In the genomic region with DNA sequence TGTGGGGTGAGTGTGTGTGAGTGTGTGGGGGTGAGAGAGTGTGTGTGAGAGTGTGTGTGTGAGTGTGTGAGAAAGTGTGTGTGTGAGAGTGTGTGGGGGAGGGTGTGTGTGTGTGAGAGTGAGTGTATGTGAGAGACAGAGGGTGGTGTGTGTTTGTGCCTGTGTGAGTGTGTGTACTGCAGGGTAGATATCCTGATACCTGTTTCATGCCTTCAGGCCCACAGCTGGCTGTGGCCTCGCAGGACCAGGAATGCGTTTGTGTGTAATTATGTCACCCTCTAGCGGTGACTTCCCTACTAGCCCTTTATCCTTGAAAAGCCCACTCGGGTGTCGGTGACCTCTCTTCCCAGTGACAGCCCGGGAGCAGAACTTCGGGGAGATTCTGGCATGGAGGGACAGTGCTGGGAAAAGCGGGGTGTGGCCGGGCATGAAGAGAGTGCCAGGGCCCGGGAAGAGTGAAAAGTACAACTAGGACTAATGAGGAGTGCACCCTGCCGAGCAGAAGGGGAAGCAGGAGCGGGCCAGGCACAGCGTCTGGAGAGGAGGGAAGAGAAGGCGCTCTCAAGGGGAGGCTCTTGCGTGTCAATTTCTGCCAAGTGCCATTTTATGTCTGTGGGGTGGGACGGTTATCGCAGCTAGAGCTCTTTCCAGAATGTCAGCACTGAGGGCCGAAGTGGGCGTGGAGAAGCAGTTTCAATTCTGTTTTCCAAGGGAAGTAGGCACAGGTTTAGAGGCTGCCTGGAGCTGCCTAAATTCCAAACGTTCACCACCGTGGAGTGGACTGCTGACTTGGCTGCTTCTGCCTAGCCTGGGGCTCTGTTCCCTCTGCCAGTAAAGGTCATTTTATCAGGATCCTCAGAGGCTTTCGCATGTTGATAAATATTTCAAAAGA, we compare ENCODE assay signal across 8 cellular contexts. TPM values are rescaled to one million over a fixed set of nuclear protein-coding genes. Genes with fewer than 3 reads are reported as not detected.
DNase-seq lines count a peak whose midpoint lies in the region; ATAC-seq lines count a peak whose summit lies in the region.

No MANE protein-coding gene starts in this region.

- H2AFZ ChIP-seq in GM23248 (peak overlapping the region; percentile 40; the same call in 1 of the 2 replicates), trophoblast cell (ENCODE audit: insufficient read depth, low read length, poor library complexity) (no peak overlapping the region)

- peak overlapping the region; percentile 31 for H4K8ac ChIP-seq in trophoblast cell (ENCODE audit: low read depth, low read length)

- H3K4me3 ChIP-seq in GM23248, result peak overlapping the region; percentile 69
- peak overlapping the region; percentile 31 for H3K4me3 ChIP-seq in trophoblast cell (ENCODE audit: low read depth, low read length)

- no peak overlapping the region for H3K23ac ChIP-seq in trophoblast cell (ENCODE audit: low read length)

- H3K4me2 ChIP-seq in GM23248 (ENCODE audit: unreplicated experiment), result peak overlapping the region; percentile 84
- peak overlapping the region; percentile 86 for H3K4me2 ChIP-seq in trophoblast cell (ENCODE audit: low read length)

- no peak overlapping the region for H3K18ac ChIP-seq in trophoblast cell (ENCODE audit: low read length)

- no peak overlapping the region for H3K4ac ChIP-seq in trophoblast cell (ENCODE audit: low read depth, low read length)

- no peaks in the 10 kb centered on the region for H3K36me3 ChIP-seq in GM23248 (ENCODE audit: low read depth)
- H3K36me3 ChIP-seq in trophoblast cell (ENCODE audit: control insufficient read depth in 1 of 2, insufficient read depth in 2 of 2, low read length in 2 of 2), result no peaks in the 10 kb centered on the region

- in situ Hi-C loops in GM23248 (cut with MboI), result no loop called here

- peak overlapping the region; percentile 5 for H2BK120ac ChIP-seq in trophoblast cell (ENCODE audit: insufficient read depth, low read length, poor library complexity)

- ATAC-seq in left ventricle myocardium superior, result peak; percentile 84

- H3K9ac ChIP-seq in GM23248 (peak overlapping the region; percentile 67), trophoblast cell (ENCODE audit: low read length) (no peak overlapping the region)

- H3K9me3 ChIP-seq in GM23248 (ENCODE audit: low read depth) (no peaks in the 10 kb centered on the region), trophoblast cell (ENCODE audit: insufficient read depth, low read depth, low read length) (no peaks in the 10 kb centered on the region)

- H3K9me2 ChIP-seq in GM23248 (ENCODE audit: insufficient read depth), result no peaks in the 10 kb centered on the region

- peak overlapping the region; percentile 90 for H3K27ac ChIP-seq in GM23248
- H3K27ac ChIP-seq in trophoblast cell (ENCODE audit: low read depth, low read length), result peak overlapping the region; percentile 83

- peaks cover 9% of the 10 kb centered on the region for H3K79me1 ChIP-seq in trophoblast cell (ENCODE audit: low read length)

- H3K27me3 ChIP-seq in GM23248 (replicated peaks; ENCODE audit: insufficient read depth) (no peaks in the 10 kb centered on the region), trophoblast cell (ENCODE audit: insufficient read depth, low read length) (no peaks in the 10 kb centered on the region)

- H3K79me2 ChIP-seq in GM23248 (ENCODE audit: insufficient read depth) (peaks cover 85% of the 10 kb centered on the region), trophoblast cell (ENCODE audit: control insufficient read depth, insufficient read depth, low read length, poor library complexity) (no peaks in the 10 kb centered on the region)

- H3K14ac ChIP-seq in trophoblast cell (ENCODE audit: low read length), result no peak overlapping the region

- intact Hi-C loops in left ventricle myocardium superior (cut with micrococcal nuclease), result no loop called here

- peak overlapping the region; percentile 1 for H4K91ac ChIP-seq in trophoblast cell (ENCODE audit: low read depth, low read length)

- no peak overlapping the region for H4K12ac ChIP-seq in trophoblast cell (ENCODE audit: low read depth, low read length)

- DNase-seq in DMS53 (lab: John Stamatoyannopoulos, UW) (peak; percentile 98), GM23248 (peak; percentile 91), MV-4-11 (lab: John Stamatoyannopoulos, UW) (peak; percentile 78), SW480 (ENCODE audit: low spot score) (peak; percentile 93), anterior cingulate cortex (lab: John Stamatoyannopoulos, UW) (peak in 54 of 58 donors; percentile 7 to 83 (median 60)), left ventricle myocardium superior (peak; percentile 78), trophoblast cell (peak; percentile 76 to 92)
- DNase-seq in NK-92 treated with Interleukin-12 subunit alpha and Interleukin-12 subunit beta, amount 100 ng/mL, for 24 hours (lab: John Stamatoyannopoulos, UW), result no peak

- H4K20me1 ChIP-seq in GM23248 (ENCODE audit: insufficient read depth), result no peaks in the 10 kb centered on the region

- H2BK12ac ChIP-seq in trophoblast cell (ENCODE audit: low read length), result peak overlapping the region; percentile 25

- WGBS in GM23248 (ENCODE audit: low coverage in 1 of 2, low lambda C conversion rate in 2 of 2, missing lambda C conversion rate in 2 of 2), 2 experiments, result 1 to 3% methylated on average over 22 of the region's 22 CpGs
- no CpG with 5 or more reads among the region's 22 CpGs for WGBS in trophoblast cell (ENCODE audit: extremely low coverage, insufficient coverage, insufficient read length)

- H3F3A ChIP-seq in GM23248 (ENCODE audit: insufficient read depth), result peaks cover 81% of the 10 kb centered on the region

- peak overlapping the region; percentile 23 for H2BK5ac ChIP-seq in trophoblast cell (ENCODE audit: low read depth, low read length, poor library complexity)

- H3K4me1 ChIP-seq in GM23248 (ENCODE audit: insufficient read depth), result peaks cover 72% of the 10 kb centered on the region
- peaks cover 4% of the 10 kb centered on the region in 2 experiments for H3K4me1 ChIP-seq in trophoblast cell (ENCODE audit: control insufficient read depth in 1 of 2, insufficient read depth in 2 of 2, low read length in 2 of 2)

- H2AK5ac ChIP-seq in trophoblast cell (ENCODE audit: low read length), result no peak overlapping the region

RNA-seq across cellular contexts. Expression of a gene that starts 11.0 kb away (rescaled TPM):
- 3.2 and 9.3 TPM in 2 replicates for total RNA-seq in GM23248 (2014; rRNA removed; shearing (Covaris generic))
- 1.2 and 1.9 TPM in 2 replicates for polyA plus RNA-seq in GM23248 (2016; fragmentation: Nextera tagmentation; extraction: Ambion mirVana)
- 7.7 TPM for total RNA-seq in left ventricle myocardium superior
- polyA plus RNA-seq in trophoblast cell (2013), result 3.3 and 3.9 TPM in 2 replicates

RNA-seq across cellular contexts. Expression of a gene that starts 23.7 kb away (rescaled TPM):
- total RNA-seq in GM23248 (2014; rRNA removed; shearing (Covaris generic)), result 505 and 529 TPM in 2 replicates
- 49.7 and 50.1 TPM in 2 replicates for polyA plus RNA-seq in GM23248 (2016; fragmentation: Nextera tagmentation; extraction: Ambion mirVana)
- total RNA-seq in left ventricle myocardium superior, result 2.4 TPM
- polyA plus RNA-seq in trophoblast cell (2013), result 15.8 and 15.9 TPM in 2 replicates

Comparison
In these comparisons a context has a peak if more than half of its experiments do, and no peak if none do; other contexts are left out.
1. RNA of a gene that starts 23.7 kb away (total RNA-seq): 505 to 529 TPM in GM23248; 2.4 TPM in left ventricle myocardium superior (single experiment); every median in the first group is over 100 times any median in the second.